11 cellular contexts compared by ENCODE assay signal in genomic region chr13:57935965-57936364, GRCh38.
"Had no signal": no experiment of that assay in that cellular context is flagged by ENCODE, and none has a peak within 500 bp of the region (broad histone marks: within the 10 kb centered on the region; RNA-seq: fewer than 3 reads in every experiment).

No MANE protein-coding gene starts in this region.

- H3K9me3 Mint-ChIP-seq: GM23338, H9 had no signal

- H3K9me3 ChIP-seq: HAP-1 had no signal

- H3K36me3 ChIP-seq: HAP-1 had no signal

- H3K27ac ChIP-seq: GM23248 had no signal

- DNase-seq: GM23248, GOT3, H7, H9, HCEC 1CT, HFFc6 had no signal

- ATAC-seq: GM23338, HCT116 had no signal

- FAIRE-seq: H1, H54 had no signal

- H2AFZ ChIP-seq: GM23248, GM23338 had no signal

- H3K4me3 ChIP-seq: GM23248, GM23338, HAP-1 had no signal

- H3K9ac ChIP-seq: GM23248 had no signal

- H3K27ac Mint-ChIP-seq: HFFc6 had no signal

- H3K4me3 Mint-ChIP-seq: GM23338, H9, HFFc6 had no signal

- H3K4me1 ChIP-seq: HAP-1 had no signal

- H3K4me2 ChIP-seq: GM23338 had no signal
